ENCODE assay signal across 8 cellular contexts in the genomic region with DNA sequence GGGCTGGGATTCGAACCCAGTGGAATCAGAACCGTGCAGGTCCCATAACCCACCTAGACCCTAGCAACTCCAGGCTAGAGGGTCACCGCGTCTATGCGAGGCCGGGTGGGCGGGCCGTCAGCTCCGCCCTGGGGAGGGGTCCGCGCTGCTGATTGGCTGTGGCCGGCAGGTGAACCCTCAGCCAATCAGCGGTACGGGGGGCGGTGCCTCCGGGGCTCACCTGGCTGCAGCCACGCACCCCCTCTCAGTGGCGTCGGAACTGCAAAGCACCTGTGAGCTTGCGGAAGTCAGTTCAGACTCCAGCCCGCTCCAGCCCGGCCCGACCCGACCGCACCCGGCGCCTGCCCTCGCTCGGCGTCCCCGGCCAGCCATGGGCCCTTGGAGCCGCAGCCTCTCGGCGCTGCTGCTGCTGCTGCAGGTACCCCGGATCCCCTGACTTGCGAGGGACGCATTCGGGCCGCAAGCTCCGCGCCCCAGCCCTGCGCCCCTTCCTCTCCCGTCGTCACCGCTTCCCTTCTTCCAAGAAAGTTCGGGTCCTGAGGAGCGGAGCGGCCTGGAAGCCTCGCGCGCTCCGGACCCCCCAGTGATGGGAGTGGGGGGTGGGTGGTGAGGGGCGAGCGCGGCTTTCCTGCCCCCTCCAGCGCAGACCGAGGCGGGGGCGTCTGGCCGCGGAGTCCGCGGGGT. TPM values are rescaled to one million over a fixed set of nuclear protein-coding genes. Genes with fewer than 3 reads are reported as not detected.
DNase-seq lines count a peak whose midpoint lies in the region; ATAC-seq and TF ChIP-seq lines count a peak whose summit lies in the region.

A gene (plus strand): TSS at position 247 of the 684 bp plus-strand sequence. CDS start 124 bp downstream, at position 371.

- H3K36me3 ChIP-seq in HUES48 (ENCODE audit: control insufficient read depth, insufficient read depth, low read length) = peaks cover 17% of the 10 kb centered on the region
- H3K36me3 ChIP-seq in upper lobe of right lung = no peaks in the 10 kb centered on the region

- DNase-seq in RPMI8226 (peak; percentile 53), dorsolateral prefrontal cortex (peak in 1 of 10 donors; percentile 49), mucosa of gallbladder (ENCODE audit: low spot score) (peak; percentile 91), upper lobe of right lung (peak; percentile 97), superior temporal gyrus (ENCODE audit: extremely low spot score) (no peak)

- H3K27me3 ChIP-seq in HUES48 (ENCODE audit: control insufficient read depth, insufficient read depth, low read length) (no peaks in the 10 kb centered on the region), dorsolateral prefrontal cortex (peaks cover 0 to 37% (median 20%) of the 10 kb centered on the region in 45 donors), upper lobe of right lung (peaks cover 24% of the 10 kb centered on the region)

- H3K9me3 ChIP-seq in HUES48 (ENCODE audit: control insufficient read depth, insufficient read depth, low read length) (no peaks in the 10 kb centered on the region), upper lobe of right lung (no peaks in the 10 kb centered on the region)

- intact Hi-C loops in dorsolateral prefrontal cortex (cut with DNase I) (no loop called here), upper lobe of right lung (cut with DNase I) (no loop called here)

- H3K4me1 ChIP-seq in HUES48 (ENCODE audit: control insufficient read depth, insufficient read depth, low read length) (peaks cover 22% of the 10 kb centered on the region), upper lobe of right lung (no peaks in the 10 kb centered on the region)

- H3K9ac ChIP-seq in HUES48 (ENCODE audit: low read depth, low read length) = peak within 1 kb of the TSS; percentile 78

- peak; percentile 94 for ATAC-seq in upper lobe of right lung
- ATAC-seq in HG02678 (IDR thresholded peaks at IDR 0.05; ENCODE audit: unreplicated experiment) = no peak
- no peak for ATAC-seq in HG03139 (IDR thresholded peaks at IDR 0.05; ENCODE audit: unreplicated experiment)

- TF ChIP-seq CTCF in dorsolateral prefrontal cortex (IDR thresholded peaks at IDR 0.05 in 54 of 56, conservative IDR thresholded peaks at IDR 0.05 in 2 of 56; ENCODE audit: low read depth in 1 of 56, partially characterized antibody in 56 of 56) (no peak), upper lobe of right lung (IDR thresholded peaks at IDR 0.05) (no peak)

- H3K4me3 ChIP-seq in HUES48 (ENCODE audit: low read depth, low read length) (peak within 1 kb of the TSS; percentile 95), dorsolateral prefrontal cortex (peak within 1 kb of the TSS; percentile 30 to 77 (median 58)), upper lobe of right lung (peak within 1 kb of the TSS; percentile 39)

- peak within 1 kb of the TSS; percentile 51 for H3K27ac ChIP-seq in HUES48 (ENCODE audit: low read depth, low read length)
- peak within 1 kb of the TSS in 58 of 59 donors; percentile 12 to 93 (median 86) for H3K27ac ChIP-seq in dorsolateral prefrontal cortex
- H3K27ac ChIP-seq in upper lobe of right lung = peak within 1 kb of the TSS; percentile 72

RNA-seq across cellular contexts. Expression of the gene that starts here (rescaled TPM):
- total RNA-seq in dorsolateral prefrontal cortex = 10 to 100 TPM in 20 of 120 experiments, 1 to 10 TPM in 97, under 1 TPM in 3; 0.82 to 20.2 (median 5.1) TPM
- total RNA-seq in mucosa of gallbladder = 425 TPM
- total RNA-seq in upper lobe of right lung = 128 TPM

Comparison
In these comparisons a context has a peak if more than half of its experiments do, and no peak if none do; other contexts are left out.
1. H3K4me3 ChIP-seq: peak in every context shown above with its lines; median percentile 95 in HUES48; 58 in dorsolateral prefrontal cortex; 39 in upper lobe of right lung.